ENCODE assay signal across 28 cellular contexts in the genomic region with DNA sequence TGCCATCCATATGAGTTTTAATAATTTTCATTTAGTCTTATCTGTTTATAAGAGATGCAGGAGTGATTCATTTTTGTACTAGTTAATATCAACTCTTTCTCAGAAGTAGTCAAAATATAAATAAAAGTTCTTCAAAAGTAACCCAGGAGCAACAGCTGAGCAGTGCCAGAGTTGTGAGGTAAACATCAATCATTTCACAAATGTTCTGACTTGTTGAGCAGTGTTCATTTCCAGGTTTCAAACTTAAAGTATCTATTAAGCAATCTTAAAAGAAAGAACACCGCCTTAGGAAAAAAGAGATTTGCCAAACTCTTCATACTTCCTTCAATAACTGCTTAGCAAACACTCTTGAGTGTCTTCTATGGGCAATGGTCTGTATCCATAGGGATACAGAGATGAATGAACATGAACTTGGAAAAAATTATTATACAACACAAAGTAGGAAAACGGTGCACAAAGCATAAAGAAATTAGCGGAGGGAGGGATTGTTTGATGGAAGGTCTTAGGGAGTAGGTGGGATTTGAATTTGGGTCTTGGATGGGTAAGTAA.
"Had no signal": no experiment of that assay in that cellular context is flagged by ENCODE, and none has a peak within 500 bp of the region (broad histone marks: within the 10 kb centered on the region; RNA-seq: fewer than 3 reads in every experiment).

No MANE protein-coding gene starts in this region.

- H3K27ac ChIP-seq: esophagus squamous epithelium, gastrocnemius medialis, right lobe of liver, testis, transverse colon, uterus, WERI-Rb-1 had no signal

- H3K4me1 ChIP-seq: gastrocnemius medialis, right lobe of liver, transverse colon, uterus had no signal

- H3K27me3 ChIP-seq: esophagus squamous epithelium, gastrocnemius medialis, hepatocyte, right lobe of liver, testis, transverse colon, uterus had no signal

- H3K4me3 ChIP-seq: esophagus squamous epithelium, gastrocnemius medialis, hepatocyte, mucosa of descending colon, right lobe of liver, testis, transverse colon, uterus had no signal

- H3K4me3 Mint-ChIP-seq: activated naive CD8-positive, alpha-beta T cell; brain; natural killer cell treated with Interleukin-12 subunit alpha and Interleukin-12 subunit beta and Interleukin-15 and Interleukin-18, amount 100 ng/mL, for 72 hours; T-helper 1 cell treated with Interleukin-12 subunit alpha and Interleukin-12 subunit beta and Interleukin-4 antibody, amounts not matched to agents 30 μg/mL and 1 μg/mL, for 36 hours had no signal

- H3K9me3 ChIP-seq: esophagus squamous epithelium, gastrocnemius medialis, mucosa of descending colon, right lobe of liver, testis, transverse colon, uterus had no signal

- H3K36me3 ChIP-seq: esophagus squamous epithelium, gastrocnemius medialis, right lobe of liver, transverse colon, uterus, WERI-Rb-1 had no signal

- H3K9me3 Mint-ChIP-seq: brain; natural killer cell treated with Interleukin-12 subunit alpha and Interleukin-12 subunit beta and Interleukin-15 and Interleukin-18, amount 100 ng/mL, for 72 hours; T-helper 1 cell treated with Interleukin-12 subunit alpha and Interleukin-12 subunit beta and Interleukin-4 antibody, amounts not matched to agents 30 μg/mL and 1 μg/mL, for 36 hours had no signal

- ATAC-seq: activated CD4-positive, CD25-positive, alpha-beta regulatory T cell treated with anti-CD3 and anti-CD28 coated beads, Interleukin-2, amount 50 U/mL, for 24 hours; gastrocnemius medialis; mucosa of descending colon; natural killer cell treated with Interleukin-12 subunit alpha and Interleukin-12 subunit beta and Interleukin-15 and Interleukin-18, amount 100 ng/mL, for 72 hours; right lobe of liver; stimulated activated naive CD8-positive, alpha-beta T cell treated with anti-CD3 and anti-CD28 coated beads, Interleukin-15, Interleukin-2, amounts not matched to agents 100 U/mL and 50 U/mL, for 24 hours had no signal

- H3K36me3 Mint-ChIP-seq: brain; natural killer cell treated with Interleukin-12 subunit alpha and Interleukin-12 subunit beta and Interleukin-15 and Interleukin-18, amount 100 ng/mL, for 72 hours had no signal

- DNase-seq: activated CD4-positive, alpha-beta T cell treated with anti-CD3 and anti-CD28 coated beads for 48 hours; activated CD4-positive, alpha-beta T cell treated with anti-CD3 and anti-CD28 coated beads, Interleukin-2, amount 50 U/mL, for 48 hours; activated CD8-positive, alpha-beta memory T cell treated with anti-CD3 and anti-CD28 coated beads for 24 hours; aorta; caudate nucleus; cortex of kidney; esophagus squamous epithelium; gastrocnemius medialis; islet precursor cell; left cardiac atrium; mesenchymal stem cell; mucosa of descending colon; right lobe of liver; stimulated activated CD4-positive, alpha-beta T cell treated with anti-CD3 and anti-CD28 coated beads, Interleukin-12 subunit alpha, Interleukin-12 subunit beta, amount 100 ng/mL, for 4 hours; stimulated activated CD4-positive, alpha-beta T cell treated with anti-CD3 and anti-CD28 coated beads, Interleukin-4, amount 100 ng/mL, for 1 hour; stimulated activated naive CD8-positive, alpha-beta T cell treated with anti-CD3 and anti-CD28 coated beads, Interleukin-15, Interleukin-2, amounts not matched to agents 100 U/mL and 50 U/mL, for 24 hours; SW 1271; T1000; testis; transverse colon; uterus; WERI-Rb-1 had no signal

- H3K27me3 Mint-ChIP-seq: activated naive CD8-positive, alpha-beta T cell; brain; natural killer cell treated with Interleukin-12 subunit alpha and Interleukin-12 subunit beta and Interleukin-15 and Interleukin-18, amount 100 ng/mL, for 72 hours had no signal

- H3K27ac Mint-ChIP-seq: activated naive CD8-positive, alpha-beta T cell; brain; natural killer cell treated with Interleukin-12 subunit alpha and Interleukin-12 subunit beta and Interleukin-15 and Interleukin-18, amount 100 ng/mL, for 72 hours; T-helper 1 cell treated with Interleukin-12 subunit alpha and Interleukin-12 subunit beta and Interleukin-4 antibody, amounts not matched to agents 30 μg/mL and 1 μg/mL, for 36 hours had no signal
